ENCODE assay signal across 8 cellular contexts in the genomic region with DNA sequence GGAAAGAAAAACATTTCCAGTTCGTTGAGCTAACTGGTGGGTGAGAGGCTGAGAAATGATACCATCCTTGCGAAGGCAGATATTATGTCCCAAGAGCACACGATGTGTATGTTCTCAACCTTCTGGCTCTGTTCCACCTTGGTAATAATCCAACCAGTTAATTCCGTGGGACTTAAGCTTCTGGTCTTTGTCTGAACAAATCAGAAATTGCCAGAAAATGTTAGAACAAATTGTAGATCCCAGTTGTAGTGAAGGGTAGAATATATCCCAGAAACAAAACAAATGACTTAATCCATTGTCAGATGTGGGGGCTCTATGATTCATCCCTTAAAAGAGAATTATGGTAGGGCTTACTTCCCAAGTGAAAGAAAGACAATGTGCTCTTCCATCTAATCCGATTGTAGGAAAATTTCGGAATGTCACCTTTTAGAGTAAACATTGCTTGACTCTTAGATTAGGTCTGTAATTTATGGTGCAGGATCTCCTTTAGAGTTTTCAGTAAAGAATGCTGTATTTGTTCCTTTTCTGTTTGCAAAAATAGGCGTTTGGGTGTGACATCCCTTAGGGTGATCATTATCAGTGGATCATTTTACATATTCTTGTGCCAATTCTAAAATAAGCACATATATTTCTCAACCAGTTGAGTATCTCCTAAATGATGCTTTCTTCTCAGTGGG.
DNase-seq lines count a peak whose midpoint lies in the region; ATAC-seq, FAIRE-seq and TF ChIP-seq lines count a peak whose summit lies in the region.

No MANE protein-coding gene starts in this region.

- CTCF ChIA-PET in endothelial cell of umbilical vein (lab: Charles Lee) = interaction anchor here (0.6 to 2.5 kb wide), 13 partner anchors 10 to 234 kb away, joined by 3 to 13 read pairs (median 4); a partner anchor contains a TSS

- H4K8ac ChIP-seq in neuronal stem cell (ENCODE audit: low read depth, low read length) = no peak overlapping the region

- no peak overlapping the region for H2BK12ac ChIP-seq in neuronal stem cell (ENCODE audit: low read length)

- peak overlapping the region; percentile 98 for H3K9ac ChIP-seq in endothelial cell of umbilical vein (replicated peaks; ENCODE audit: extremely low read depth, insufficient read depth, low read length)
- H3K9ac ChIP-seq in neuronal stem cell (ENCODE audit: low read depth, low read length, poor library complexity) = no peak overlapping the region

- dilution Hi-C loops in endothelial cell of umbilical vein (cut with MboI; ENCODE audit: extremely low pct_ligation_motif_present, low sequenced_read_pairs) = no loop called here

- H3K14ac ChIP-seq in neuronal stem cell (ENCODE audit: low read length) = no peak overlapping the region

- no CpG with 5 or more reads among the region's 7 CpGs for WGBS in neuronal stem cell (ENCODE audit: extremely low coverage in 2 of 2, insufficient read length in 2 of 2, insufficient replicate concordance in 1 of 2), 2 donors

- H2BK120ac ChIP-seq in neuronal stem cell (ENCODE audit: low read depth, low read length) = no peak overlapping the region

- H3K4me2 ChIP-seq in endothelial cell of umbilical vein (ENCODE audit: insufficient read depth, low read length) (peak overlapping the region; percentile 98), neuronal stem cell (ENCODE audit: insufficient read depth, low read length, poor library complexity, severe bottlenecking) (no peak overlapping the region)

- H3K79me2 ChIP-seq in endothelial cell of umbilical vein (ENCODE audit: control insufficient read depth, insufficient read depth, low read length) = no peaks in the 10 kb centered on the region

- H3K36me3 ChIP-seq in Peyer's patch (no peaks in the 10 kb centered on the region), endothelial cell of umbilical vein (ENCODE audit: control insufficient read depth in 2 of 2, extremely low read depth in 1 of 2, insufficient read depth in 2 of 2, low read length in 2 of 2) (no peaks in the 10 kb centered on the region), neuronal stem cell (replicated peaks in 1 of 2; ENCODE audit: control insufficient read depth in 2 of 2, insufficient read depth in 2 of 2, low read length in 2 of 2) (no peaks in the 10 kb centered on the region)

- no peak overlapping the region for H3K23ac ChIP-seq in neuronal stem cell (ENCODE audit: low read depth, low read length, poor library complexity)

- H2BK5ac ChIP-seq in neuronal stem cell (ENCODE audit: low read length) = no peak overlapping the region

- no peak overlapping the region for H2AK5ac ChIP-seq in neuronal stem cell (ENCODE audit: low read depth, low read length)

- H3K4me1 ChIP-seq in Peyer's patch = peaks cover 0 to 30% (median 12%) of the 10 kb centered on the region in 4 donors
- peaks cover 35% of the 10 kb centered on the region for H3K4me1 ChIP-seq in endothelial cell of umbilical vein (ENCODE audit: control insufficient read depth, extremely low read depth, insufficient read depth, low read length)
- H3K4me1 ChIP-seq in neuronal stem cell (ENCODE audit: control insufficient read depth in 2 of 2, insufficient read depth in 1 of 2, low read depth in 1 of 2, low read length in 2 of 2) = peaks cover 7 to 20% of the 10 kb centered on the region in 2 donors

- no peak overlapping the region for H2BK15ac ChIP-seq in neuronal stem cell (ENCODE audit: low read length)

- H3K9me1 ChIP-seq in endothelial cell of umbilical vein (replicated peaks; ENCODE audit: control insufficient read depth, extremely low read depth, insufficient read depth, low read length) = no peaks in the 10 kb centered on the region

- TF ChIP-seq CTCF in Peyer's patch (IDR thresholded peaks at IDR 0.05) (no peak), endothelial cell of umbilical vein (IDR thresholded peaks at IDR 0.05; ENCODE audit: extremely low read depth in 1 of 2, insufficient read depth in 1 of 2, low read depth in 1 of 2, low read length in 2 of 2) (no peak)

- FAIRE-seq in endothelial cell of umbilical vein (lab: Jason Lieb, UNC) = peak; percentile 85

- peak overlapping the region; percentile 73 to 83 (median 78) for H3K27ac ChIP-seq in Peyer's patch
- peak overlapping the region; percentile 100 for H3K27ac ChIP-seq in endothelial cell of umbilical vein (ENCODE audit: insufficient read depth, low read depth, low read length)
- no peak overlapping the region for H3K27ac ChIP-seq in neuronal stem cell (replicated peaks; ENCODE audit: low read length)

- DNase-seq in ELR (ENCODE audit: low read depth) (peak; percentile 97), Peyer's patch (peak in 1 of 3 donors; percentile 1), endothelial cell of umbilical vein (ENCODE audit: low read depth, low spot score) (peak; percentile 98), neuronal stem cell (ENCODE audit: low spot score) (no peak), posterior vena cava (ENCODE audit: low spot score) (no peak), DMS53 treated with DMSO at 0.1 percent for 48 hours (lab: John Stamatoyannopoulos, UW; ENCODE audit: unreplicated experiment) (no peak)

- ATAC-seq in HG03196 (IDR thresholded peaks at IDR 0.05; ENCODE audit: unreplicated experiment) (no peak), GM21528 (IDR thresholded peaks at IDR 0.05; ENCODE audit: low FRiP score, unreplicated experiment) (no peak)

- no TSS peak for BruUV-seq in endothelial cell of umbilical vein (replicated peaks; lab: Mats Ljungman, UMichigan)

- H3K9me3 ChIP-seq in Peyer's patch (no peaks in the 10 kb centered on the region), endothelial cell of umbilical vein (replicated peaks; ENCODE audit: control insufficient read depth, insufficient read depth, low read length) (no peaks in the 10 kb centered on the region), neuronal stem cell (replicated peaks in 1 of 2; ENCODE audit: control insufficient read depth in 2 of 2, insufficient read depth in 1 of 2, low read depth in 1 of 2, low read length in 2 of 2) (peaks cover 0 to 2% of the 10 kb centered on the region in 2 donors)

- H3K79me1 ChIP-seq in neuronal stem cell (ENCODE audit: low read depth, low read length) = no peaks in the 10 kb centered on the region

- TF ChIP-seq POLR2A in Peyer's patch (IDR thresholded peaks at IDR 0.05) (no peak), endothelial cell of umbilical vein (IDR thresholded peaks at IDR 0.05; ENCODE audit: low read depth, low read length) (no peak)

- H4K91ac ChIP-seq in neuronal stem cell (ENCODE audit: low read depth, low read length, poor library complexity) = no peak overlapping the region

- intact Hi-C loops in endothelial cell of umbilical vein (cut with micrococcal nuclease) = loop anchor here (1.0 to 5.0 kb wide), 11 partner anchors 37 to 249 kb away; no protein-coding TSS in a partner anchor
- intact Hi-C loops in posterior vena cava (cut with DNase I) = no loop called here

- H3K4me3 ChIP-seq in Peyer's patch = no peak overlapping the region
- H3K4me3 ChIP-seq in endothelial cell of umbilical vein (replicated peaks in 1 of 3; ENCODE audit: insufficient read depth in 1 of 3, low read depth in 1 of 3, low read length in 3 of 3) = peak overlapping the region in 1 of 3 experiments; percentile 57
- H3K4me3 ChIP-seq in neuronal stem cell (ENCODE audit: low read length in 2 of 2) = no peak overlapping the region

- H3K18ac ChIP-seq in neuronal stem cell (ENCODE audit: low read length) = no peak overlapping the region

- no peaks in the 10 kb centered on the region for H4K20me1 ChIP-seq in endothelial cell of umbilical vein (replicated peaks; ENCODE audit: control insufficient read depth, extremely low read depth, insufficient read depth, low read length)

- H3K27me3 ChIP-seq in Peyer's patch = no peaks in the 10 kb centered on the region
- no peaks in the 10 kb centered on the region for H3K27me3 ChIP-seq in endothelial cell of umbilical vein (ENCODE audit: control insufficient read depth in 2 of 2, insufficient read depth in 2 of 2, low read length in 2 of 2)
- no peaks in the 10 kb centered on the region for H3K27me3 ChIP-seq in neuronal stem cell (ENCODE audit: control insufficient read depth in 3 of 3, insufficient read depth in 3 of 3, low read depth in 1 of 3, low read length in 3 of 3)

- POLR2A ChIA-PET in endothelial cell of umbilical vein (lab: Charles Lee) = interaction anchor here (0.7 kb wide), 1 partner anchor 109 kb away, joined by 5 read pairs; no protein-coding TSS in a partner anchor

- no peak overlapping the region for H3K4ac ChIP-seq in neuronal stem cell (ENCODE audit: low read length)

- H2AFZ ChIP-seq in endothelial cell of umbilical vein (ENCODE audit: low read depth, low read length) (peak overlapping the region; percentile 39), neuronal stem cell (ENCODE audit: low read length) (peak overlapping the region; percentile 82)

TF ChIP-seq in endothelial cell of umbilical vein, 7 proteins besides CTCF, POLR2A, EP300 and RAD21:
- TF ChIP-seq JUN (IDR thresholded peaks at IDR 0.05; ENCODE audit: borderline replicate concordance, insufficient read depth, insufficient read length, low read depth) (peak; percentile 90), FOS (IDR thresholded peaks at IDR 0.05; ENCODE audit: borderline replicate concordance, insufficient read depth, low read length) (peak; percentile 56)
- TF ChIP-seq, protein P1, sequence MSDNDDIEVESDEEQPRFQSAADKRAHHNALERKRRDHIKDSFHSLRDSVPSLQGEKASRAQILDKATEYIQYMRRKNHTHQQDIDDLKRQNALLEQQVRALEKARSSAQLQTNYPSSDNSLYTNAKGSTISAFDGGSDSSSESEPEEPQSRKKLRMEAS (IDR thresholded peaks at IDR 0.05; ENCODE audit: insufficient read depth, insufficient read length) = no peak

Comparison
In these comparisons a context has a peak if more than half of its experiments do, and no peak if none do; other contexts are left out.
1. DNase-seq: peak in ELR (single experiment) and endothelial cell of umbilical vein (single experiment); none in neuronal stem cell (single experiment), posterior vena cava (single experiment) and DMS53 treated with DMSO at 0.1 percent for 48 hours (single experiment).